ENCODE assay signal across 7 cellular contexts in genomic region chr1:248432201-248432600, GRCh38.
DNase-seq lines count a peak whose midpoint lies in the region; ATAC-seq and TF ChIP-seq lines count a peak whose summit lies in the region.
"Not testable (repeated sequence)": the region's sequence is repeated elsewhere in the genome, so short reads cannot be mapped to it uniquely, and the experiment has no call there.

No MANE protein-coding gene starts in this region.

- not testable (repeated sequence) for H3K79me2 ChIP-seq in OCI-LY3 (ENCODE audit: low read length)

- not testable (repeated sequence) for H3K27me3 ChIP-seq in OCI-LY3 (ENCODE audit: low read depth, low read length)

- H3K4me2 ChIP-seq in OCI-LY3 (ENCODE audit: low read length), result peak overlapping the region; percentile 15

- not testable (repeated sequence) for H3K9me3 ChIP-seq in OCI-LY3 (ENCODE audit: insufficient read depth, low read length)

- H3K4me3 ChIP-seq in OCI-LY3 (ENCODE audit: low read length), result not testable (repeated sequence)

- H3K27ac ChIP-seq in OCI-LY3 (ENCODE audit: low read length), result not testable (repeated sequence)

- not testable (repeated sequence) for TF ChIP-seq CTCF in GM13977 (IDR thresholded peaks at IDR 0.05; ENCODE audit: extremely low read depth, insufficient read depth, missing control alignments); OCI-LY3 (IDR thresholded peaks at IDR 0.05; ENCODE audit: low read depth, low read length)

- not testable (repeated sequence) for H3K9ac ChIP-seq in OCI-LY3 (ENCODE audit: low read length)

- H3K4me1 ChIP-seq in OCI-LY3 (ENCODE audit: low read length), result peaks cover 22% of the 10 kb centered on the region

- peak overlapping the region; percentile 53; the same call in 1 of the 2 replicates for H2AFZ ChIP-seq in OCI-LY3 (ENCODE audit: low read depth, low read length)

- not testable (repeated sequence) for H3K36me3 ChIP-seq in OCI-LY3 (replicated peaks; ENCODE audit: low read depth, low read length)

- peak; percentile 35 for DNase-seq in GM13977 (ENCODE audit: low spot score)
- peak; percentile 8 for DNase-seq in dedifferentiated amniotic fluid mesenchymal stem cell (ENCODE audit: extremely low spot score)

- not testable (repeated sequence) for H4K20me1 ChIP-seq in OCI-LY3 (ENCODE audit: insufficient read depth, low read length)

- in situ Hi-C loops in GM13977 (cut with MboI; ENCODE audit: low pct_unique_long_range_greater_than_20kb, low sequenced_read_pairs, unreplicated experiment), result not testable (repeated sequence)

- ATAC-seq in GM18873 (IDR thresholded peaks at IDR 0.05; ENCODE audit: low FRiP score, unreplicated experiment), result peak; percentile 68
- ATAC-seq in GM21390 (IDR thresholded peaks at IDR 0.05; ENCODE audit: unreplicated experiment), result peak; percentile 34
- peak; percentile 54 for ATAC-seq in HG02642 (IDR thresholded peaks at IDR 0.05; ENCODE audit: poor library complexity, unreplicated experiment)
- peak; percentile 67 for ATAC-seq in HG03457 (IDR thresholded peaks at IDR 0.05; ENCODE audit: unreplicated experiment)
